ENCODE assay signal across 11 cellular contexts in genomic region chr17:62927083-62927482, GRCh38.
"Had no signal": no experiment of that assay in that cellular context is flagged by ENCODE, and none has a peak within 500 bp of the region (broad histone marks: within the 10 kb centered on the region; RNA-seq: fewer than 3 reads in every experiment).

No MANE protein-coding gene starts in this region.

- FAIRE-seq: H1, H54 had no signal

- H3K9me3 ChIP-seq: HAP-1 had no signal

- H3K4me3 ChIP-seq: GM23248, GM23338, HAP-1 had no signal

- H3K27ac ChIP-seq: GM23248 had no signal

- H2AFZ ChIP-seq: GM23248, GM23338 had no signal

- H3K36me3 ChIP-seq: HAP-1 had no signal

- H3K9ac ChIP-seq: GM23248 had no signal

- H3K9me3 Mint-ChIP-seq: GM23338, H9, HFFc6 had no signal

- H3K4me1 Mint-ChIP-seq: GM23338, H9 had no signal

- H3K4me1 ChIP-seq: HAP-1 had no signal

- H3K4me3 Mint-ChIP-seq: GM23338, H9, HFFc6 had no signal

- DNase-seq: GM23248, GOT3, H7, H9, HCEC 1CT, HFFc6 had no signal

- H3K27ac Mint-ChIP-seq: GM23338, H9, HFFc6 had no signal

- H3K4me2 ChIP-seq: GM23338 had no signal

- ATAC-seq: GM23338, HCT116 had no signal
